In genomic region chr6:1610497-1611321, GRCh38 we compare ENCODE assay signal across 2 cellular contexts.
TF ChIP-seq lines count a peak whose summit lies in the region.

No MANE protein-coding gene starts in this region.

TF ChIP-seq in GM12878, 131 proteins besides CTCF, POLR2A, EP300 and RAD21:
- TF ChIP-seq YY1 (IDR thresholded peaks at IDR 0.05; ENCODE audit: low read depth, low read length) (0 out of 2 replicates have a peak, but pooled peaks have one; percentile 27), SPI1 (IDR thresholded peaks at IDR 0.05; ENCODE audit: borderline replicate concordance, insufficient read depth, low read depth, low read length) (peak; percentile 10; the same call in 1 of the 2 replicates), SUZ12 (IDR thresholded peaks at IDR 0.05; ENCODE audit: unreplicated experiment) (peak; percentile 95), ZBTB4 (CRISPR knock-in tag; IDR thresholded peaks at IDR 0.05) (no peak)

TF ChIP-seq in HepG2, 621 proteins besides CTCF, POLR2A, EP300 and RAD21 (continues in another document):
- TF ChIP-seq CSRNP1 (CRISPR knock-in tag; IDR thresholded peaks at IDR 0.05) = peak; percentile 31; the same call in 1 of the 2 replicates
- 0 out of 2 replicates have a peak, but pooled peaks have one; percentile 49 for TF ChIP-seq ZNF83 (CRISPR knock-in tag; IDR thresholded peaks at IDR 0.05; ENCODE audit: borderline replicate concordance)
- TF ChIP-seq BRD4 (CRISPR knock-in tag; IDR thresholded peaks at IDR 0.05) = peak; percentile 16; the same call in 1 of the 2 replicates
- TF ChIP-seq SIN3B (IDR thresholded peaks at IDR 0.05; ENCODE audit: low read length) = no peak
- TF ChIP-seq ZNF567 (CRISPR knock-in tag; IDR thresholded peaks at IDR 0.05; ENCODE audit: borderline replicate concordance) = no peak
- peak; percentile 45 for TF ChIP-seq PATZ1 (CRISPR knock-in tag; IDR thresholded peaks at IDR 0.05)
- TF ChIP-seq HMGXB4 (CRISPR knock-in tag; IDR thresholded peaks at IDR 0.05; ENCODE audit: borderline replicate concordance in 1 of 2, low read depth in 1 of 2) = 0 out of 4 replicates have a peak, but pooled peaks of 1 of the 2 experiments have one; percentile 24
- TF ChIP-seq NR2F6 (IDR thresholded peaks at IDR 0.05) = no peak
- TF ChIP-seq NR2F6 (CRISPR knock-in tag; IDR thresholded peaks at IDR 0.05) = no peak
- no peak for TF ChIP-seq ZNF75D (CRISPR knock-in tag; IDR thresholded peaks at IDR 0.05; ENCODE audit: borderline replicate concordance)
- TF ChIP-seq SALL1 (CRISPR knock-in tag; IDR thresholded peaks at IDR 0.05) = 0 out of 2 replicates have a peak, but pooled peaks have one; percentile 27
- peak; percentile 31; the same call in 1 of the 2 replicates for TF ChIP-seq GABPB1 (CRISPR knock-in tag; IDR thresholded peaks at IDR 0.05)
- TF ChIP-seq FOXA1 (IDR thresholded peaks at IDR 0.05) = no peak
- TF ChIP-seq FOXA1 (CRISPR knock-in tag; IDR thresholded peaks at IDR 0.05) = 0 out of 2 replicates have a peak, but pooled peaks have one; percentile 11
- peak; percentile 14 for TF ChIP-seq ZNF883 (CRISPR knock-in tag; IDR thresholded peaks at IDR 0.05; ENCODE audit: not compliant biosample characterization)
- TF ChIP-seq ZNF280B (CRISPR knock-in tag; IDR thresholded peaks at IDR 0.05; ENCODE audit: borderline replicate concordance) = peak; percentile 8; the same call in 1 of the 2 replicates
- TF ChIP-seq NR0B2 (CRISPR knock-in tag; IDR thresholded peaks at IDR 0.05) = 0 out of 2 replicates have a peak, but pooled peaks have one; percentile 35
- no peak for TF ChIP-seq ZBTB33 (CRISPR knock-in tag; IDR thresholded peaks at IDR 0.05)
- peak; percentile 17; the same call in 1 of the 2 replicates for TF ChIP-seq NRL (CRISPR knock-in tag; IDR thresholded peaks at IDR 0.05; ENCODE audit: borderline replicate concordance)
- TF ChIP-seq ZBTB7A (CRISPR knock-in tag; IDR thresholded peaks at IDR 0.05) = no peak
- no peak for TF ChIP-seq ZNF281 (CRISPR knock-in tag; IDR thresholded peaks at IDR 0.05; ENCODE audit: borderline replicate concordance)
- TF ChIP-seq BCL3 (CRISPR knock-in tag; IDR thresholded peaks at IDR 0.05) = 0 out of 2 replicates have a peak, but pooled peaks have one; percentile 53
- peak; percentile 37; the same call in 1 of the 2 replicates for TF ChIP-seq ZFY (CRISPR knock-in tag; IDR thresholded peaks at IDR 0.05)
- 0 out of 2 replicates have a peak, but pooled peaks have one; percentile 42 for TF ChIP-seq ZNF768 (CRISPR knock-in tag; IDR thresholded peaks at IDR 0.05)
- TF ChIP-seq KDM2A (CRISPR knock-in tag; IDR thresholded peaks at IDR 0.05; ENCODE audit: borderline replicate concordance, low read depth) = peak; percentile 56; the same call in 1 of the 2 replicates
- 0 out of 2 replicates have a peak, but pooled peaks have one; percentile 20 for TF ChIP-seq TFDP1 (CRISPR knock-in tag; IDR thresholded peaks at IDR 0.05; ENCODE audit: borderline replicate concordance)
- 0 out of 2 replicates have a peak, but pooled peaks have one; percentile 38 for TF ChIP-seq ZNF547 (CRISPR knock-in tag; IDR thresholded peaks at IDR 0.05)
- TF ChIP-seq ZNF264 (CRISPR knock-in tag; IDR thresholded peaks at IDR 0.05) = no peak
- TF ChIP-seq ZNF468 (CRISPR knock-in tag; IDR thresholded peaks at IDR 0.05) = 0 out of 2 replicates have a peak, but pooled peaks have one; percentile 66
- no peak for TF ChIP-seq TFE3 (CRISPR knock-in tag; IDR thresholded peaks at IDR 0.05)
- 0 out of 2 replicates have a peak, but pooled peaks have one; percentile 31 for TF ChIP-seq ZBTB14 (CRISPR knock-in tag; IDR thresholded peaks at IDR 0.05)
- TF ChIP-seq ZNF879 (CRISPR knock-in tag; IDR thresholded peaks at IDR 0.05) = no peak
- TF ChIP-seq BRF2 (CRISPR knock-in tag; IDR thresholded peaks at IDR 0.05) = no peak
- peak; percentile 54; the same call in 1 of the 2 replicates for TF ChIP-seq ZFAT (CRISPR knock-in tag; conservative IDR thresholded peaks at IDR 0.05)
